ENCODE assay signal across 8 cellular contexts in the genomic region with DNA sequence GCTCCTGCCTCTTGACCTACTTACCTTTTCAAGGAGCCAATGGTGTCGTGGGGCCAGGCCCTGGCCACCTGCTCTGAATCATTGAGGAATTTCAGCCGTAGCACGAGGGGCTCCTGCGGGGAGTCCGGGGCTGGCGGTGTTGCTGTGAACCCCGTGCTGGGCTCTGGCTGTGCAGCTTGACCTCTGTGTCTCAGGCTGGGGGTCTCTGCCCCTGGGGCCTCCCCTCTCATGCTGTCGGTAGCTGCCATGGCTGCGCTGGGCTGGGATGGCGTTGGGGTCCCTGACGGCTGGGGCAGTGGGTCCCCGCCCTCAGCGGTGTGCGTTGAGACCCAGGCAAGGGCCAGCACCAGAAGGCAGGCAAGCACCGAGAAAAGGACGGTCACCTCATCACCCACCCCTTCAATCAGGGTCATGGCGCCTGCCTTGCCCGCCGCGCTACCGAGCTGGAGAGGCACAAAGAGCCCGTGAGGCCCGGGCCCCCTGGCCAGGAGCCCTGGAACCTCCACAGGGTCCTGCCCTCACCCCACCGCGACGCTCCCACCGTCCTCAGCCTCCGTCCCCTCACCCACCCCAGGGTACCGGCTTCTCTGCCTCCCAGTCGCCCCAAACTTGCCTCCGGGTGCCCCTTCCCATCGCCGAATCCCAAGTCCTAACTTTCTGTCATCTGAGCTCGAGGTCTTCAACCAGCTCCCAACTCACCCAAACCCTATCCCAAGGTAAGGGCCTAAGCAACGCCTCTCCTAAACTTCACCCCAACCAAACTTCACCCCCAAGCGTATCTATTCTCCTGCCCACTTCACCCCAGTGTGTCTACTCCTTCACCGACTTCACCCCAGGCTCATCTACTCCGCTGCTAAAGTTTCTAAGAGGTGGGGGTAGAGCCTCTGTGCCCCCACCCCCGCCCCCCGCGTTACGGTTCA. TPM values are rescaled to one million over a fixed set of nuclear protein-coding genes. Genes with fewer than 3 reads are reported as not detected.
DNase-seq lines count a peak whose midpoint lies in the region; ATAC-seq lines count a peak whose summit lies in the region.

No MANE protein-coding gene starts in this region.

- H3K27me3 Mint-ChIP-seq in IgD-negative memory B cell = no peaks in the 10 kb centered on the region

- no peak overlapping the region for H2AFZ ChIP-seq in ACC112 (ENCODE audit: low read length, unreplicated experiment)

- H3K9me3 Mint-ChIP-seq in IgD-negative memory B cell = no peaks in the 10 kb centered on the region

- H3K4me3 ChIP-seq in ACC112 (ENCODE audit: low read depth, low read length) (peak overlapping the region; percentile 73), mucosa of stomach (ENCODE audit: low read length) (peak overlapping the region; percentile 97)

- no peaks in the 10 kb centered on the region for H3K36me3 Mint-ChIP-seq in IgD-negative memory B cell

- H3K4me1 Mint-ChIP-seq in IgD-negative memory B cell = peaks cover 17 to 31% (median 26%) of the 10 kb centered on the region in 3 donors

- H3K36me3 ChIP-seq in ACC112 (ENCODE audit: insufficient read depth, low read length) = no peaks in the 10 kb centered on the region
- no peaks in the 10 kb centered on the region for H3K36me3 ChIP-seq in mucosa of stomach (ENCODE audit: control insufficient read depth, insufficient read depth, low read length)

- H3K27ac ChIP-seq in ACC112 (ENCODE audit: low read depth, low read length) = peak overlapping the region; percentile 59; the same call in 1 of the 2 replicates

- peaks cover 35% of the 10 kb centered on the region for H3K79me2 ChIP-seq in ACC112 (ENCODE audit: control insufficient read depth, insufficient read depth, low read length, unreplicated experiment)

- H3K27ac Mint-ChIP-seq in IgD-negative memory B cell = peak overlapping the region; percentile 88 to 98 (median 94)

- peak overlapping the region; percentile 88 to 97 (median 95) for H3K4me3 Mint-ChIP-seq in IgD-negative memory B cell

- H3K27me3 ChIP-seq in ACC112 (ENCODE audit: insufficient read depth, low read length) (no peaks in the 10 kb centered on the region), mucosa of stomach (ENCODE audit: control insufficient read depth, insufficient read depth, low read length) (no peaks in the 10 kb centered on the region)

- no peak for ATAC-seq in GM21576 (IDR thresholded peaks at IDR 0.05; ENCODE audit: unreplicated experiment)

- peak overlapping the region; percentile 90 for H3K9ac ChIP-seq in mucosa of stomach (ENCODE audit: low read length)

- H3K9me3 ChIP-seq in mucosa of stomach (ENCODE audit: control insufficient read depth, low read length) = no peaks in the 10 kb centered on the region

- H3K4me1 ChIP-seq in ACC112 (ENCODE audit: control insufficient read depth, insufficient read depth, low read length, unreplicated experiment) = peaks cover 31% of the 10 kb centered on the region
- peaks cover 61% of the 10 kb centered on the region for H3K4me1 ChIP-seq in mucosa of stomach (ENCODE audit: control insufficient read depth, insufficient read depth, low read length)

- DNase-seq in cerebellar cortex (ENCODE audit: low spot score) = peak; percentile 34
- DNase-seq in KG1 (lab: John Stamatoyannopoulos, UW) = no peak
- no peak for DNase-seq in NCI-H1092 (lab: John Stamatoyannopoulos, UW)
- no peak for DNase-seq in NOMO-1 (lab: John Stamatoyannopoulos, UW; ENCODE audit: unreplicated experiment in 2 of 2)

RNA-seq across cellular contexts. Expression of a gene that starts 0.9 kb away (rescaled TPM):
- 72.6 TPM for polyA plus RNA-seq in IgD-negative memory B cell

RNA-seq across cellular contexts. Expression of a gene that starts 1.8 kb away (rescaled TPM):
- 55.4 TPM for polyA plus RNA-seq in IgD-negative memory B cell

RNA-seq across cellular contexts. Expression of a gene that starts 3.9 kb away (rescaled TPM):
- 3.5 TPM for polyA plus RNA-seq in IgD-negative memory B cell

RNA-seq across cellular contexts. Expression of a gene that starts 23.0 kb away (rescaled TPM):
- 17.8 TPM for polyA plus RNA-seq in IgD-negative memory B cell

RNA-seq across cellular contexts. Expression of a gene that starts 24.7 kb away (rescaled TPM):
- polyA plus RNA-seq in IgD-negative memory B cell = 11.4 TPM
